ENCODE assay signal across 2 cellular contexts in genomic region chr22:21025266-21025665, GRCh38.
TF ChIP-seq lines count a peak whose summit lies in the region.

No MANE protein-coding gene starts in this region.

TF ChIP-seq in HEK293, 187 proteins besides CTCF, POLR2A, EP300 and RAD21 (continued from another document):
- TF ChIP-seq ZNF26 (tag by site-specific recombination; IDR thresholded peaks at IDR 0.05), result no peak

TF ChIP-seq in SK-N-SH, 30 proteins besides CTCF, POLR2A, EP300 and RAD21:
- TF ChIP-seq, protein P1, sequence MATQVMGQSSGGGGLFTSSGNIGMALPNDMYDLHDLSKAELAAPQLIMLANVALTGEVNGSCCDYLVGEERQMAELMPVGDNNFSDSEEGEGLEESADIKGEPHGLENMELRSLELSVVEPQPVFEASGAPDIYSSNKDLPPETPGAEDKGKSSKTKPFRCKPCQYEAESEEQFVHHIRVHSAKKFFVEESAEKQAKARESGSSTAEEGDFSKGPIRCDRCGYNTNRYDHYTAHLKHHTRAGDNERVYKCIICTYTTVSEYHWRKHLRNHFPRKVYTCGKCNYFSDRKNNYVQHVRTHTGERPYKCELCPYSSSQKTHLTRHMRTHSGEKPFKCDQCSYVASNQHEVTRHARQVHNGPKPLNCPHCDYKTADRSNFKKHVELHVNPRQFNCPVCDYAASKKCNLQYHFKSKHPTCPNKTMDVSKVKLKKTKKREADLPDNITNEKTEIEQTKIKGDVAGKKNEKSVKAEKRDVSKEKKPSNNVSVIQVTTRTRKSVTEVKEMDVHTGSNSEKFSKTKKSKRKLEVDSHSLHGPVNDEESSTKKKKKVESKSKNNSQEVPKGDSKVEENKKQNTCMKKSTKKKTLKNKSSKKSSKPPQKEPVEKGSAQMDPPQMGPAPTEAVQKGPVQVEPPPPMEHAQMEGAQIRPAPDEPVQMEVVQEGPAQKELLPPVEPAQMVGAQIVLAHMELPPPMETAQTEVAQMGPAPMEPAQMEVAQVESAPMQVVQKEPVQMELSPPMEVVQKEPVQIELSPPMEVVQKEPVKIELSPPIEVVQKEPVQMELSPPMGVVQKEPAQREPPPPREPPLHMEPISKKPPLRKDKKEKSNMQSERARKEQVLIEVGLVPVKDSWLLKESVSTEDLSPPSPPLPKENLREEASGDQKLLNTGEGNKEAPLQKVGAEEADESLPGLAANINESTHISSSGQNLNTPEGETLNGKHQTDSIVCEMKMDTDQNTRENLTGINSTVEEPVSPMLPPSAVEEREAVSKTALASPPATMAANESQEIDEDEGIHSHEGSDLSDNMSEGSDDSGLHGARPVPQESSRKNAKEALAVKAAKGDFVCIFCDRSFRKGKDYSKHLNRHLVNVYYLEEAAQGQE (IDR thresholded peaks at IDR 0.05; ENCODE audit: low read depth, low read length), result no peak
